Comparison of ENCODE assay signal across 1 cellular context in genomic region chr6:31729515-31729978, GRCh38.
TF ChIP-seq lines count a peak whose summit lies in the region.

No MANE protein-coding gene starts in this region.

TF ChIP-seq in HepG2, 621 proteins besides CTCF, POLR2A, EP300 and RAD21 (continues in another document):
- TF ChIP-seq FOXJ3 (CRISPR knock-in tag; IDR thresholded peaks at IDR 0.05; ENCODE audit: borderline replicate concordance): peak; percentile 65; the same call in 1 of the 2 replicates
- TF ChIP-seq ZNF329 (CRISPR knock-in tag; IDR thresholded peaks at IDR 0.05; ENCODE audit: low read depth): no peak
- no peak for TF ChIP-seq PHB2 (IDR thresholded peaks at IDR 0.05; ENCODE audit: partially characterized antibody)
- peak; percentile 76 for TF ChIP-seq HOXA5 (CRISPR knock-in tag; IDR thresholded peaks at IDR 0.05)
- peak; percentile 60; the same call in 1 of the 2 replicates for TF ChIP-seq ZNF362 (CRISPR knock-in tag; IDR thresholded peaks at IDR 0.05; ENCODE audit: borderline replicate concordance)
- TF ChIP-seq, protein P1, sequence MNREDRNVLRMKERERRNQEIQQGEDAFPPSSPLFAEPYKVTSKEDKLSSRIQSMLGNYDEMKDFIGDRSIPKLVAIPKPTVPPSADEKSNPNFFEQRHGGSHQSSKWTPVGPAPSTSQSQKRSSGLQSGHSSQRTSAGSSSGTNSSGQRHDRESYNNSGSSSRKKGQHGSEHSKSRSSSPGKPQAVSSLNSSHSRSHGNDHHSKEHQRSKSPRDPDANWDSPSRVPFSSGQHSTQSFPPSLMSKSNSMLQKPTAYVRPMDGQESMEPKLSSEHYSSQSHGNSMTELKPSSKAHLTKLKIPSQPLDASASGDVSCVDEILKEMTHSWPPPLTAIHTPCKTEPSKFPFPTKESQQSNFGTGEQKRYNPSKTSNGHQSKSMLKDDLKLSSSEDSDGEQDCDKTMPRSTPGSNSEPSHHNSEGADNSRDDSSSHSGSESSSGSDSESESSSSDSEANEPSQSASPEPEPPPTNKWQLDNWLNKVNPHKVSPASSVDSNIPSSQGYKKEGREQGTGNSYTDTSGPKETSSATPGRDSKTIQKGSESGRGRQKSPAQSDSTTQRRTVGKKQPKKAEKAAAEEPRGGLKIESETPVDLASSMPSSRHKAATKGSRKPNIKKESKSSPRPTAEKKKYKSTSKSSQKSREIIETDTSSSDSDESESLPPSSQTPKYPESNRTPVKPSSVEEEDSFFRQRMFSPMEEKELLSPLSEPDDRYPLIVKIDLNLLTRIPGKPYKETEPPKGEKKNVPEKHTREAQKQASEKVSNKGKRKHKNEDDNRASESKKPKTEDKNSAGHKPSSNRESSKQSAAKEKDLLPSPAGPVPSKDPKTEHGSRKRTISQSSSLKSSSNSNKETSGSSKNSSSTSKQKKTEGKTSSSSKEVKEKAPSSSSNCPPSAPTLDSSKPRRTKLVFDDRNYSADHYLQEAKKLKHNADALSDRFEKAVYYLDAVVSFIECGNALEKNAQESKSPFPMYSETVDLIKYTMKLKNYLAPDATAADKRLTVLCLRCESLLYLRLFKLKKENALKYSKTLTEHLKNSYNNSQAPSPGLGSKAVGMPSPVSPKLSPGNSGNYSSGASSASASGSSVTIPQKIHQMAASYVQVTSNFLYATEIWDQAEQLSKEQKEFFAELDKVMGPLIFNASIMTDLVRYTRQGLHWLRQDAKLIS (CRISPR knock-in tag; IDR thresholded peaks at IDR 0.05): no peak
- no peak; the same call in 1 of the 2 replicates for TF ChIP-seq SIN3A (IDR thresholded peaks at IDR 0.05; ENCODE audit: borderline replicate concordance, low read depth, low read length)
- TF ChIP-seq ZFP1 (CRISPR knock-in tag; IDR thresholded peaks at IDR 0.05): no peak
- no peak; the same call in 1 of the 2 replicates for TF ChIP-seq CHD2 (IDR thresholded peaks at IDR 0.05; ENCODE audit: low read depth, low read length)
- peak; percentile 83 for TF ChIP-seq ZNF746 (CRISPR knock-in tag; IDR thresholded peaks at IDR 0.05)
- TF ChIP-seq, protein P2, sequence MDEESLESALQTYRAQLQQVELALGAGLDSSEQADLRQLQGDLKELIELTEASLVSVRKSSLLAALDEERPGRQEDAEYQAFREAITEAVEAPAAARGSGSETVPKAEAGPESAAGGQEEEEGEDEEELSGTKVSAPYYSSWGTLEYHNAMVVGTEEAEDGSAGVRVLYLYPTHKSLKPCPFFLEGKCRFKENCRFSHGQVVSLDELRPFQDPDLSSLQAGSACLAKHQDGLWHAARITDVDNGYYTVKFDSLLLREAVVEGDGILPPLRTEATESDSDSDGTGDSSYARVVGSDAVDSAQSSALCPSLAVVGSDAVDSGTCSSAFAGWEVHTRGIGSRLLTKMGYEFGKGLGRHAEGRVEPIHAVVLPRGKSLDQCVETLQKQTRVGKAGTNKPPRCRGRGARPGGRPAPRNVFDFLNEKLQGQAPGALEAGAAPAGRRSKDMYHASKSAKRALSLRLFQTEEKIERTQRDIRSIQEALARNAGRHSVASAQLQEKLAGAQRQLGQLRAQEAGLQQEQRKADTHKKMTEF (CRISPR knock-in tag; IDR thresholded peaks at IDR 0.05): peak; percentile 73
- 0 out of 2 replicates have a peak, but pooled peaks have one; percentile 30 for TF ChIP-seq HOXA9 (CRISPR knock-in tag; IDR thresholded peaks at IDR 0.05; ENCODE audit: borderline replicate concordance)
- TF ChIP-seq FOXC1 (CRISPR knock-in tag; IDR thresholded peaks at IDR 0.05; ENCODE audit: borderline replicate concordance): peak; percentile 61; the same call in 1 of the 2 replicates
- peak; percentile 77 for TF ChIP-seq PHF21A (CRISPR knock-in tag; IDR thresholded peaks at IDR 0.05)
- peak; percentile 68; the same call in 1 of the 2 replicates for TF ChIP-seq ZNF343 (CRISPR knock-in tag; IDR thresholded peaks at IDR 0.05)
- TF ChIP-seq ZNF710 (CRISPR knock-in tag; IDR thresholded peaks at IDR 0.05; ENCODE audit: borderline replicate concordance): peak; percentile 52; the same call in 1 of the 2 replicates
- TF ChIP-seq ZNF790 (CRISPR knock-in tag; IDR thresholded peaks at IDR 0.05; ENCODE audit: borderline replicate concordance): no peak
- no peak for TF ChIP-seq SETDB1 (CRISPR knock-in tag; IDR thresholded peaks at IDR 0.05; ENCODE audit: borderline replicate concordance)
- no peak for TF ChIP-seq TRAFD1 (CRISPR knock-in tag; IDR thresholded peaks at IDR 0.05; ENCODE audit: borderline replicate concordance)
- TF ChIP-seq PAX8 (CRISPR knock-in tag; IDR thresholded peaks at IDR 0.05; ENCODE audit: borderline replicate concordance): no peak
- no peak for TF ChIP-seq GABPB1 (CRISPR knock-in tag; IDR thresholded peaks at IDR 0.05)
- no peak; the same call in 1 of the 2 replicates for TF ChIP-seq ZNF788 (CRISPR knock-in tag; IDR thresholded peaks at IDR 0.05; ENCODE audit: borderline replicate concordance)
- TF ChIP-seq SCMH1 (CRISPR knock-in tag; IDR thresholded peaks at IDR 0.05; ENCODE audit: borderline replicate concordance): no peak
- no peak for TF ChIP-seq CBX2 (IDR thresholded peaks at IDR 0.05; ENCODE audit: low read depth, low read length)
- TF ChIP-seq CBX2 (CRISPR knock-in tag; IDR thresholded peaks at IDR 0.05; ENCODE audit: low read depth): no peak
- TF ChIP-seq ZC3H13 (CRISPR knock-in tag; IDR thresholded peaks at IDR 0.05): no peak
- no peak for TF ChIP-seq SNAI1 (CRISPR knock-in tag; IDR thresholded peaks at IDR 0.05; ENCODE audit: borderline replicate concordance)
- TF ChIP-seq, protein P3, sequence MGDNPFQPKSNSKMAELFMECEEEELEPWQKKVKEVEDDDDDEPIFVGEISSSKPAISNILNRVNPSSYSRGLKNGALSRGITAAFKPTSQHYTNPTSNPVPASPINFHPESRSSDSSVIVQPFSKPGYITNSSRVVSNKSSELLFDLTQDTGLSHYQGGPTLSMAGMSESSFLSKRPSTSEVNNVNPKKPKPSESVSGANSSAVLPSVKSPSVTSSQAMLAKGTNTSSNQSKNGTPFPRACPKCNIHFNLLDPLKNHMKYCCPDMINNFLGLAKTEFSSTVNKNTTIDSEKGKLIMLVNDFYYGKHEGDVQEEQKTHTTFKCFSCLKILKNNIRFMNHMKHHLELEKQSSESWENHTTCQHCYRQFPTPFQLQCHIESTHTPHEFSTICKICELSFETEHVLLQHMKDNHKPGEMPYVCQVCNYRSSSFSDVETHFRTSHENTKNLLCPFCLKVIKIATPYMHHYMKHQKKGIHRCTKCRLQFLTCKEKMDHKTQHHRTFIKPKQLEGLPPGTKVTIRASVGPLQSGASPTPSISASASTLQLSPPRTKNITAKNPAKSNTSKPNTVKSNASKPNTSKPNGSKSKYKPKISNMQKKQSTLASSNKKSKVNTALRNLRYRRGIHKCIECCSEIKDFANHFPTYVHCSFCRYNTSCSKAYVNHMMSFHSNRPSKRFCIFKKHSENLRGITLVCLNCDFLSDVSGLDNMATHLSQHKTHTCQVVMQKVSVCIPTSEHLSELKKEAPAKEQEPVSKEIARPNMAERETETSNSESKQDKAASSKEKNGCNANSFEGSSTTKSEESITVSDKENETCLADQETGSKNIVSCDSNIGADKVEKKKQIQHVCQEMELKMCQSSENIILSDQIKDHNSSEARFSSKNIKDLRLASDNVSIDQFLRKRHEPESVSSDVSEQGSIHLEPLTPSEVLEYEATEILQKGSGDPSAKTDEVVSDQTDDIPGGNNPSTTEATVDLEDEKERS (CRISPR knock-in tag; IDR thresholded peaks at IDR 0.05): peak; percentile 21
- 0 out of 2 replicates have a peak, but pooled peaks have one; percentile 24 for TF ChIP-seq JUN (CRISPR knock-in tag; IDR thresholded peaks at IDR 0.05)
- no peak for TF ChIP-seq ZNF143 (CRISPR knock-in tag; IDR thresholded peaks at IDR 0.05)
- peak; percentile 94; the same call in 1 of the 2 replicates for TF ChIP-seq TSC22D2 (CRISPR knock-in tag; IDR thresholded peaks at IDR 0.05; ENCODE audit: borderline replicate concordance)
- TF ChIP-seq MXD3 (CRISPR knock-in tag; IDR thresholded peaks at IDR 0.05): no peak; the same call in 1 of the 2 replicates
- no peak for TF ChIP-seq MIXL1 (CRISPR knock-in tag; IDR thresholded peaks at IDR 0.05)
- no peak for TF ChIP-seq ZNF549 (CRISPR knock-in tag; IDR thresholded peaks at IDR 0.05)
- TF ChIP-seq NR2C2 (CRISPR knock-in tag; IDR thresholded peaks at IDR 0.05; ENCODE audit: borderline replicate concordance): peak; percentile 45; the same call in 1 of the 2 replicates
- TF ChIP-seq ZFP41 (CRISPR knock-in tag; IDR thresholded peaks at IDR 0.05; ENCODE audit: borderline replicate concordance): no peak
- peak; percentile 88 for TF ChIP-seq XRCC5 (optimal IDR thresholded peaks at IDR 0.05; ENCODE audit: low read length)
- TF ChIP-seq PHF5A (CRISPR knock-in tag; IDR thresholded peaks at IDR 0.05; ENCODE audit: low read depth, unreplicated experiment): peak; percentile 52
- TF ChIP-seq ZNF839 (CRISPR knock-in tag; IDR thresholded peaks at IDR 0.05; ENCODE audit: borderline replicate concordance): no peak
- TF ChIP-seq, protein P4, sequence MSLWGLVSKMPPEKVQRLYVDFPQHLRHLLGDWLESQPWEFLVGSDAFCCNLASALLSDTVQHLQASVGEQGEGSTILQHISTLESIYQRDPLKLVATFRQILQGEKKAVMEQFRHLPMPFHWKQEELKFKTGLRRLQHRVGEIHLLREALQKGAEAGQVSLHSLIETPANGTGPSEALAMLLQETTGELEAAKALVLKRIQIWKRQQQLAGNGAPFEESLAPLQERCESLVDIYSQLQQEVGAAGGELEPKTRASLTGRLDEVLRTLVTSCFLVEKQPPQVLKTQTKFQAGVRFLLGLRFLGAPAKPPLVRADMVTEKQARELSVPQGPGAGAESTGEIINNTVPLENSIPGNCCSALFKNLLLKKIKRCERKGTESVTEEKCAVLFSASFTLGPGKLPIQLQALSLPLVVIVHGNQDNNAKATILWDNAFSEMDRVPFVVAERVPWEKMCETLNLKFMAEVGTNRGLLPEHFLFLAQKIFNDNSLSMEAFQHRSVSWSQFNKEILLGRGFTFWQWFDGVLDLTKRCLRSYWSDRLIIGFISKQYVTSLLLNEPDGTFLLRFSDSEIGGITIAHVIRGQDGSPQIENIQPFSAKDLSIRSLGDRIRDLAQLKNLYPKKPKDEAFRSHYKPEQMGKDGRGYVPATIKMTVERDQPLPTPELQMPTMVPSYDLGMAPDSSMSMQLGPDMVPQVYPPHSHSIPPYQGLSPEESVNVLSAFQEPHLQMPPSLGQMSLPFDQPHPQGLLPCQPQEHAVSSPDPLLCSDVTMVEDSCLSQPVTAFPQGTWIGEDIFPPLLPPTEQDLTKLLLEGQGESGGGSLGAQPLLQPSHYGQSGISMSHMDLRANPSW (CRISPR knock-in tag; IDR thresholded peaks at IDR 0.05; ENCODE audit: borderline replicate concordance): peak; percentile 26; the same call in 1 of the 2 replicates
- TF ChIP-seq FLYWCH1 (CRISPR knock-in tag; IDR thresholded peaks at IDR 0.05): peak; percentile 86; the same call in 1 of the 2 replicates
- no peak for TF ChIP-seq MBNL3 (CRISPR knock-in tag; conservative IDR thresholded peaks at IDR 0.05)
- no peak for TF ChIP-seq HNRNPH1 (optimal IDR thresholded peaks at IDR 0.05; ENCODE audit: low read depth, low read length)
- TF ChIP-seq, protein P5, sequence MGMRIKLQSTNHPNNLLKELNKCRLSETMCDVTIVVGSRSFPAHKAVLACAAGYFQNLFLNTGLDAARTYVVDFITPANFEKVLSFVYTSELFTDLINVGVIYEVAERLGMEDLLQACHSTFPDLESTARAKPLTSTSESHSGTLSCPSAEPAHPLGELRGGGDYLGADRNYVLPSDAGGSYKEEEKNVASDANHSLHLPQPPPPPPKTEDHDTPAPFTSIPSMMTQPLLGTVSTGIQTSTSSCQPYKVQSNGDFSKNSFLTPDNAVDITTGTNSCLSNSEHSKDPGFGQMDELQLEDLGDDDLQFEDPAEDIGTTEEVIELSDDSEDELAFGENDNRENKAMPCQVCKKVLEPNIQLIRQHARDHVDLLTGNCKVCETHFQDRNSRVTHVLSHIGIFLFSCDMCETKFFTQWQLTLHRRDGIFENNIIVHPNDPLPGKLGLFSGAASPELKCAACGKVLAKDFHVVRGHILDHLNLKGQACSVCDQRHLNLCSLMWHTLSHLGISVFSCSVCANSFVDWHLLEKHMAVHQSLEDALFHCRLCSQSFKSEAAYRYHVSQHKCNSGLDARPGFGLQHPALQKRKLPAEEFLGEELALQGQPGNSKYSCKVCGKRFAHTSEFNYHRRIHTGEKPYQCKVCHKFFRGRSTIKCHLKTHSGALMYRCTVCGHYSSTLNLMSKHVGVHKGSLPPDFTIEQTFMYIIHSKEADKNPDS (CRISPR knock-in tag; IDR thresholded peaks at IDR 0.05): no peak
